ENCODE assay signal across 11 cellular contexts in the genomic region with DNA sequence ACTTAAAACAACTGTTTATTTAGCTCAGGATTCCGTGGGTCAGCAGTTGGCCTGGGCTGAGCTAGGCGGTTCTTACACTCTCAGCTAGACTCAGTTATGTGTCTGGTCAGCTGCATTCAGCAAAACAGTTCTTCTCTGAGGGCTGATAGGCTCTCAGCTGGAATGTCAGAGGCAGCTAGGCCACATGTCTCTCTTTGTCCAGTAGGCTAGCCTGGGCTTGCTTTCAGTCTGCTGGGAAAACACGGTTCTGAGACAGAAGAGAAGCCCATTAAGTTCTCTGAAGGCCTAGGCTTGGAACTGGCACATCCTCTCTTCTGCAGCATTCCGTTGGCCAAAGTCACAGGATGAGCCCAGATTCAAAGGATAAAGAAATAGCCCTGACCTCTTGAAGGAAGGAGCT.
DNase-seq lines count a peak whose midpoint lies in the region; ATAC-seq and TF ChIP-seq lines count a peak whose summit lies in the region.
"Had no signal": no experiment of that assay in that cellular context is flagged by ENCODE, and none has a peak within 500 bp of the region (broad histone marks: within the 10 kb centered on the region; RNA-seq: fewer than 3 reads in every experiment).

No MANE protein-coding gene starts in this region.

- H3K9me3 ChIP-seq in left ventricle myocardium inferior (replicated peaks) (no peaks in the 10 kb centered on the region), mesodermal cell (ENCODE audit: control insufficient read depth, low read length) (no peaks in the 10 kb centered on the region), Peyer's patch (no peaks in the 10 kb centered on the region)

- no peak for TF ChIP-seq CTCF in left ventricle myocardium inferior (IDR thresholded peaks at IDR 0.05; ENCODE audit: borderline replicate concordance)
- TF ChIP-seq CTCF in Peyer's patch (IDR thresholded peaks at IDR 0.05): no peak

- H3K36me3 ChIP-seq in left ventricle myocardium inferior (no peaks in the 10 kb centered on the region), mesodermal cell (ENCODE audit: control insufficient read depth, insufficient read depth, low read length) (no peaks in the 10 kb centered on the region), Peyer's patch (peaks cover 0 to 3% (median 0%) of the 10 kb centered on the region in 3 donors)

- ATAC-seq in left ventricle myocardium superior (peak; percentile 42), GM19395 (IDR thresholded peaks at IDR 0.05; ENCODE audit: unreplicated experiment) (no peak)
- ATAC-seq: activated T-cell treated with anti-CD3 and anti-CD28 coated beads, Interleukin-2, amount 50 U/mL, for 4 hours had no signal

- no peak overlapping the region for H3K4me3 ChIP-seq in left ventricle myocardium inferior
- H3K4me3 ChIP-seq in mesodermal cell (ENCODE audit: extremely low read depth, insufficient read depth, low read length, poor library complexity, severe bottlenecking): no peak overlapping the region
- H3K4me3 ChIP-seq in Peyer's patch: no peak overlapping the region
- H3K4me3 ChIP-seq: coronary artery had no signal

- H3K27me3 ChIP-seq in left ventricle myocardium inferior (ENCODE audit: low read depth) (no peaks in the 10 kb centered on the region), Peyer's patch (no peaks in the 10 kb centered on the region)

- no peak for DNase-seq in left ventricle myocardium superior
- no peak for DNase-seq in left ventricle myocardium inferior
- DNase-seq in dedifferentiated amniotic fluid mesenchymal stem cell (ENCODE audit: extremely low spot score): peak; percentile 21
- DNase-seq in Peyer's patch: no peak
- DNase-seq in NK-92 treated with Interleukin-12 subunit alpha and Interleukin-12 subunit beta, amount 100 ng/mL, for 24 hours (lab: John Stamatoyannopoulos, UW): no peak
- DNase-seq in NCI-H1694 (lab: John Stamatoyannopoulos, UW): no peak
- DNase-seq: ACHN; activated T-cell treated with anti-CD3 and anti-CD28 coated beads, Interleukin-2, amount 50 U/mL, for 4 hours had no signal

- H3K27ac ChIP-seq in left ventricle myocardium inferior (replicated peaks) (no peak overlapping the region), mesodermal cell (ENCODE audit: low read depth, low read length, severe bottlenecking) (peak overlapping the region; percentile 25), Peyer's patch (no peak overlapping the region)
- H3K27ac ChIP-seq: coronary artery had no signal

- H3K4me1 ChIP-seq in left ventricle myocardium inferior (no peaks in the 10 kb centered on the region), mesodermal cell (ENCODE audit: control insufficient read depth, insufficient read depth, low read length, poor library complexity, severe bottlenecking) (peaks cover 17% of the 10 kb centered on the region), Peyer's patch (peaks cover 0 to 3% (median 0%) of the 10 kb centered on the region in 4 donors)

- WGBS in mesodermal cell (ENCODE audit: insufficient coverage in 2 of 2), 2 experiments: 75 to 80% methylated on average over 4 of the region's 4 CpGs

- intact Hi-C loops in left ventricle myocardium superior (cut with micrococcal nuclease): no loop called here
- intact Hi-C loops in left ventricle myocardium inferior (cut with micrococcal nuclease): no loop called here

- no peak for TF ChIP-seq POLR2A in Peyer's patch (IDR thresholded peaks at IDR 0.05)
